In genomic region chr2:33484042-33484621, GRCh38 we compare ENCODE assay signal across 12 cellular contexts. TPM values are rescaled to one million over a fixed set of nuclear protein-coding genes. Genes with fewer than 3 reads are reported as not detected.
DNase-seq lines count a peak whose midpoint lies in the region; ATAC-seq and TF ChIP-seq lines count a peak whose summit lies in the region.
"Had no signal": no experiment of that assay in that cellular context is flagged by ENCODE, and none has a peak within 500 bp of the region (broad histone marks: within the 10 kb centered on the region; RNA-seq: fewer than 3 reads in every experiment).

No MANE protein-coding gene starts in this region.

- H3K27ac ChIP-seq in left ventricle myocardium inferior (replicated peaks) = peak overlapping the region; percentile 95
- H3K27ac ChIP-seq in thymus (ENCODE audit: low read depth) = peak overlapping the region; percentile 52
- H3K27ac ChIP-seq in smooth muscle cell (ENCODE audit: low read depth) = no peak overlapping the region
- H3K27ac ChIP-seq: lower lobe of right lung had no signal

- H3K36me3 ChIP-seq in left ventricle myocardium inferior = peaks cover 2% of the 10 kb centered on the region
- no peaks in the 10 kb centered on the region for H3K36me3 ChIP-seq in thymus (ENCODE audit: control insufficient read depth, insufficient read depth)
- H3K36me3 ChIP-seq in smooth muscle cell (ENCODE audit: low read depth) = no peaks in the 10 kb centered on the region
- H3K36me3 ChIP-seq: lower lobe of right lung had no signal

- no peak for DNase-seq in left ventricle myocardium inferior
- no peak for DNase-seq in Right ventricle myocardium inferior (ENCODE audit: missing footprints)
- peak; percentile 8 to 16 for DNase-seq in cardiac fibroblast (ENCODE audit: low read depth in 2 of 2)
- DNase-seq in iPS-NIHi11 (ENCODE audit: low spot score) = no peak
- DNase-seq in smooth muscle cell (lab: John Stamatoyannopoulos, UW; ENCODE audit: unreplicated experiment) = no peak
- DNase-seq in activated CD8-positive, alpha-beta memory T cell treated with anti-CD3 and anti-CD28 coated beads for 24 hours = no peak
- DNase-seq: activated T-cell treated with anti-CD3 and anti-CD28 coated beads, Interleukin-2, amount 50 U/mL, for 1 hour; lower lobe of right lung; stimulated activated CD4-positive, alpha-beta T cell treated with anti-CD3 and anti-CD28 coated beads, Interleukin-15, amount 100 ng/mL, for 24 hours; SW 1271 had no signal

- H3K4me2 ChIP-seq in smooth muscle cell = no peak overlapping the region

- H2AFZ ChIP-seq in smooth muscle cell (ENCODE audit: low read depth) = no peak overlapping the region

- no peak overlapping the region for H3K9ac ChIP-seq in smooth muscle cell (ENCODE audit: low read depth)

- H3K4me1 ChIP-seq in left ventricle myocardium inferior (peaks cover 73% of the 10 kb centered on the region), thymus (ENCODE audit: control insufficient read depth, insufficient read depth, low read length) (no peaks in the 10 kb centered on the region), smooth muscle cell (ENCODE audit: low read depth) (no peaks in the 10 kb centered on the region)

- TF ChIP-seq CTCF in left ventricle myocardium inferior (IDR thresholded peaks at IDR 0.05; ENCODE audit: borderline replicate concordance) (no peak), cardiac fibroblast (IDR thresholded peaks at IDR 0.05; ENCODE audit: low read depth, low read length) (no peak), smooth muscle cell (IDR thresholded peaks at IDR 0.05; ENCODE audit: borderline replicate concordance, insufficient read depth, poor library complexity, severe bottlenecking) (no peak)

- H3K27me3 ChIP-seq in left ventricle myocardium inferior (ENCODE audit: low read depth) (no peaks in the 10 kb centered on the region), thymus (ENCODE audit: control insufficient read depth, insufficient read depth) (no peaks in the 10 kb centered on the region), smooth muscle cell (ENCODE audit: low read depth) (no peaks in the 10 kb centered on the region)

- WGBS in thymus = 88% methylated on average over 2 of the region's 2 CpGs
- WGBS in smooth muscle cell (ENCODE audit: low lambda C conversion rate) = 73% methylated on average over 2 of the region's 2 CpGs

- H3F3A ChIP-seq in smooth muscle cell (ENCODE audit: low read depth) = no peaks in the 10 kb centered on the region

- H3K4me3 ChIP-seq in left ventricle myocardium inferior (no peak overlapping the region), cardiac fibroblast (replicated peaks in 1 of 2; ENCODE audit: low read depth in 2 of 2, low read length in 2 of 2) (no peak overlapping the region), thymus (ENCODE audit: low read length) (no peak overlapping the region), smooth muscle cell (no peak overlapping the region)
- H3K4me3 ChIP-seq: lower lobe of right lung had no signal

- H3K9me3 ChIP-seq in left ventricle myocardium inferior (replicated peaks) (peaks cover 15% of the 10 kb centered on the region), thymus (ENCODE audit: control insufficient read depth) (no peaks in the 10 kb centered on the region), smooth muscle cell (replicated peaks; ENCODE audit: low read depth) (no peaks in the 10 kb centered on the region)
- H3K9me3 ChIP-seq: lower lobe of right lung had no signal

- intact Hi-C loops in left ventricle myocardium inferior (cut with micrococcal nuclease) = no loop called here
- intact Hi-C loops in Right ventricle myocardium inferior (cut with DNase I) = no loop called here

- ATAC-seq in Right ventricle myocardium inferior = no peak
- ATAC-seq in HG03159 (IDR thresholded peaks at IDR 0.05; ENCODE audit: unreplicated experiment) = peak; percentile 23

- H4K20me1 ChIP-seq in smooth muscle cell (ENCODE audit: low read depth) = no peaks in the 10 kb centered on the region

- no peaks in the 10 kb centered on the region for H3K79me2 ChIP-seq in smooth muscle cell (ENCODE audit: low read depth)

RNA-seq across cellular contexts. Expression of gene RASGRP3, which starts 7.7 kb away (rescaled TPM):
- 69.2 TPM for total RNA-seq in left ventricle myocardium inferior
- total RNA-seq in Right ventricle myocardium inferior = 55.7 TPM
- polyA plus RNA-seq in thymus = 8.2 TPM
- 0.31 and 0.49 TPM in 2 replicates for total RNA-seq in smooth muscle cell
- 0.10 and 0.48 TPM in 2 replicates for polyA plus RNA-seq in smooth muscle cell

Comparison
In these comparisons a context has a peak if more than half of its experiments do, and no peak if none do; other contexts are left out.
1. DNase-seq: peak in cardiac fibroblast (2 of 2); none in left ventricle myocardium inferior (single experiment), Right ventricle myocardium inferior (single experiment), iPS-NIHi11 (single experiment), smooth muscle cell (single experiment) and activated CD8-positive, alpha-beta memory T cell treated with anti-CD3 and anti-CD28 coated beads for 24 hours (single experiment).
2. RNA of gene RASGRP3, which starts 7.7 kb away (total RNA-seq): 69.2 TPM in left ventricle myocardium inferior (single experiment) and 55.7 TPM in Right ventricle myocardium inferior (single experiment); 0.31 to 0.49 TPM in smooth muscle cell; every median in the first group is over 10 times any median in the second.